8 cellular contexts compared by ENCODE assay signal in the genomic region with DNA sequence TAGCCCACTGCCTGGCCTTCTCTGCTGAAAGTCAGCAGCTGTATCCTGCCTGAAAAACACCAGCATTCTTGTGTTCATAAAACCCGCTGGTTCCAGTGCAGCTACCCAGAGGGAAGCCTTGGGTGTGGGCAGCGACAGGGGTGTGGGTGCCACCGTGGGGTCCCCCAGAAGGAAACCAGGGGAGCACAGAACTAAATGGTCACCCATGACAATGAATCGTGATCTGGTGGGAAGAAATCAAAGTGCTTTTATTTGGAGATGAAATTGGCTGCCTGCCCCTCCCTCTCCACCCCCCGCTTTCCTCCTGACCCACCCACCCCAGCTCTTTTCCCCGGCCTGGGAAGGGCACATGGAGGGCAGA. TPM values are rescaled to one million over a fixed set of nuclear protein-coding genes. Genes with fewer than 3 reads are reported as not detected.
DNase-seq lines count a peak whose midpoint lies in the region; ATAC-seq and TF ChIP-seq lines count a peak whose summit lies in the region.

No MANE protein-coding gene starts in this region.

- H3K27ac ChIP-seq in SK-N-SH (ENCODE audit: low read depth in 2 of 2, low read length in 1 of 2), result peak overlapping the region; percentile 91 to 98
- H3K27ac ChIP-seq in prostate gland, result peak overlapping the region; percentile 27 to 41

- 8% methylated on average over 5 of the region's 6 CpGs for WGBS in SK-N-SH (ENCODE audit: low lambda C conversion rate)
- 27% methylated on average over 6 of the region's 6 CpGs for WGBS in prostate gland

- H3K4me1 ChIP-seq in SK-N-SH (ENCODE audit: control insufficient read depth in 1 of 2, insufficient read depth in 2 of 2, low read depth in 1 of 2, low read length in 1 of 2) (peaks cover 37 to 39% of the 10 kb centered on the region in 2 experiments; a peak in 3 of 4 replicates), prostate gland (replicated peaks) (peaks cover 4% of the 10 kb centered on the region)

- H3K36me3 Mint-ChIP-seq in Calu3 (ENCODE audit: insufficient read depth, unreplicated experiment), result no peaks in the 10 kb centered on the region

- no peaks in the 10 kb centered on the region for H4K20me1 ChIP-seq in SK-N-SH (ENCODE audit: insufficient read depth)

- H2AFZ ChIP-seq in SK-N-SH (ENCODE audit: low read depth), result no peak overlapping the region

- no peak for TF ChIP-seq RAD21 in SK-N-SH (IDR thresholded peaks at IDR 0.05; ENCODE audit: low read length)

- peak overlapping the region; percentile 81 for H3K4me2 ChIP-seq in SK-N-SH

- H3K27me3 Mint-ChIP-seq in Calu3 (ENCODE audit: unreplicated experiment), result no peaks in the 10 kb centered on the region

- H3K27me3 ChIP-seq in SK-N-SH (ENCODE audit: insufficient read depth) (no peaks in the 10 kb centered on the region), prostate gland (replicated peaks; ENCODE audit: insufficient read depth) (no peaks in the 10 kb centered on the region)

- H3K4me3 ChIP-seq in SK-N-SH (ENCODE audit: low read depth in 2 of 2, low read length in 1 of 2), result peak overlapping the region in 1 of 2 experiments; percentile 57; a peak in 3 of 4 replicates
- peak overlapping the region; percentile 34 for H3K4me3 ChIP-seq in fibroblast of villous mesenchyme (ENCODE audit: low read depth, low read length)
- H3K4me3 ChIP-seq in prostate gland, result no peak overlapping the region

- H3K27ac Mint-ChIP-seq in Calu3 (ENCODE audit: unreplicated experiment), result no peak overlapping the region

- intact Hi-C loops in Calu3 (cut with micrococcal nuclease; ENCODE audit: unreplicated experiment) (no loop called here), prostate gland (cut with DNase I) (no loop called here)

- POLR2A ChIA-PET in SK-N-SH (lab: Yijun Ruan, JAX), result interaction anchor here (1.2 kb wide), 1 partner anchor 12 kb away, joined by 3 read pairs; no protein-coding TSS in a partner anchor

- H3K36me3 ChIP-seq in SK-N-SH (replicated peaks in 1 of 2; ENCODE audit: control insufficient read depth in 1 of 2, insufficient read depth in 2 of 2, low read length in 1 of 2) (no peaks in the 10 kb centered on the region), prostate gland (no peaks in the 10 kb centered on the region)

- no peaks in the 10 kb centered on the region for H3K9me3 Mint-ChIP-seq in Calu3 (ENCODE audit: low read depth, unreplicated experiment)

- H3K9me2 ChIP-seq in SK-N-SH, result no peaks in the 10 kb centered on the region

- TF ChIP-seq CTCF in Calu3 (IDR thresholded peaks at IDR 0.05; ENCODE audit: unreplicated experiment) (no peak), SK-N-SH (IDR thresholded peaks at IDR 0.05) (no peak), fibroblast of villous mesenchyme (IDR thresholded peaks at IDR 0.05; ENCODE audit: insufficient read depth, low read depth, low read length) (no peak), prostate gland (IDR thresholded peaks at IDR 0.05) (no peak)

- H3K9ac ChIP-seq in SK-N-SH, result peak overlapping the region; percentile 77

- ATAC-seq in HG03175 (IDR thresholded peaks at IDR 0.05; ENCODE audit: unreplicated experiment), result no peak

- DNase-seq in Calu3 (peak; percentile 6), SK-N-SH (peak; percentile 43), fibroblast of villous mesenchyme (ENCODE audit: low read depth) (peak; percentile 80), prostate gland (ENCODE audit: low spot score) (no peak), NCI-H187 treated with DMSO at 0.1 percent for 48 hours (lab: John Stamatoyannopoulos, UW) (no peak), HuH-7.5 (ENCODE audit: low spot score) (no peak)
- no peak for DNase-seq in stimulated activated CD4-positive, alpha-beta T cell treated with anti-CD3 and anti-CD28 coated beads, Interleukin-12 subunit alpha, Interleukin-12 subunit beta, amount 100 ng/mL, for 4 hours

- TF ChIP-seq EP300 in SK-N-SH (IDR thresholded peaks at IDR 0.05; ENCODE audit: borderline replicate concordance in 1 of 2, low read depth in 1 of 2, low read length in 1 of 2), result no peak

- no peaks in the 10 kb centered on the region for H3K4me1 Mint-ChIP-seq in Calu3 (ENCODE audit: low read depth, unreplicated experiment)

- H3K9me3 ChIP-seq in SK-N-SH (no peaks in the 10 kb centered on the region), prostate gland (no peaks in the 10 kb centered on the region)

- H3K79me2 ChIP-seq in SK-N-SH (ENCODE audit: insufficient read depth), result peaks cover 75% of the 10 kb centered on the region

- no TSS peak for BruUV-seq in Calu3 (replicated peaks; lab: Mats Ljungman, UMichigan)

- TF ChIP-seq POLR2A in prostate gland (IDR thresholded peaks at IDR 0.05), result no peak

- peaks cover 38% of the 10 kb centered on the region for H3F3A ChIP-seq in SK-N-SH (replicated peaks; ENCODE audit: insufficient read depth)

- no peak overlapping the region for H3K4me3 Mint-ChIP-seq in Calu3 (ENCODE audit: low read depth, unreplicated experiment)

- CTCF ChIA-PET in Calu3 (lab: Charles Lee), result no interaction called here
- CTCF ChIA-PET in SK-N-SH (lab: Yijun Ruan, JAX), result interaction anchor here (1.3 kb wide), 1 partner anchor 9 kb away, joined by 5 read pairs; no protein-coding TSS in a partner anchor

TF ChIP-seq in SK-N-SH, 30 proteins besides CTCF, POLR2A, EP300 and RAD21:
- TF ChIP-seq YY1 (IDR thresholded peaks at IDR 0.05; ENCODE audit: low read depth) (peak; percentile 22; the same call in 1 of the 2 replicates), RFX5 (IDR thresholded peaks at IDR 0.05; ENCODE audit: low read length) (no peak), SMC3 (IDR thresholded peaks at IDR 0.05; ENCODE audit: low read depth, low read length) (no peak)

RNA-seq across cellular contexts. Expression of a gene that starts 13.7 kb away (rescaled TPM):
- total RNA-seq in Calu3 (2022) (0.26 and 0.49 TPM in 2 replicates), fibroblast of villous mesenchyme (34.1 and 41.6 TPM in 2 replicates), prostate gland (10 to 100 TPM in 1 of 2 donors, 1 to 10 TPM in 1; 8.6 to 12.5 TPM)
- 23.9 and 25.1 TPM in 2 replicates for polyA plus RNA-seq in SK-N-SH (2012; rRNA removed)
- 17.3 and 20.8 TPM in 2 replicates for polyA plus RNA-seq in SK-N-SH (2012; cell fraction: cytosol; rRNA removed)
- 26.8 and 31.9 TPM in 2 replicates for polyA plus RNA-seq in SK-N-SH (2012; cell fraction: nucleus; rRNA removed)

Comparison
In these comparisons a context has a peak if more than half of its experiments do, and no peak if none do; other contexts are left out.
1. DNase-seq: peak in Calu3 (single experiment), SK-N-SH (single experiment) and fibroblast of villous mesenchyme (single experiment); none in prostate gland (single experiment), stimulated activated CD4-positive, alpha-beta T cell treated with anti-CD3 and anti-CD28 coated beads, Interleukin-12 subunit alpha, Interleukin-12 subunit beta, amount 100 ng/mL, for 4 hours (single experiment), NCI-H187 treated with DMSO at 0.1 percent for 48 hours (single experiment) and HuH-7.5 (single experiment).